In genomic region chr15:94174399-94174802, GRCh38 we compare ENCODE assay signal across 8 cellular contexts. TPM values are rescaled to one million over a fixed set of nuclear protein-coding genes. Genes with fewer than 3 reads are reported as not detected.
DNase-seq lines count a peak whose midpoint lies in the region; ATAC-seq and TF ChIP-seq lines count a peak whose summit lies in the region.

No MANE protein-coding gene starts in this region.

- no peak overlapping the region for H3K4me3 ChIP-seq in fibroblast of mammary gland (ENCODE audit: control insufficient read depth, low read depth, low read length)
- no peak overlapping the region for H3K4me3 ChIP-seq in esophagus muscularis mucosa
- no peak overlapping the region for H3K4me3 ChIP-seq in mesendoderm (ENCODE audit: low read length)

- H3K56ac ChIP-seq in mesendoderm (ENCODE audit: low read length), result no peak overlapping the region

- H3K23ac ChIP-seq in mesendoderm (ENCODE audit: low read length), result no peak overlapping the region

- no peak for TF ChIP-seq EP300 in esophagus muscularis mucosa (IDR thresholded peaks at IDR 0.05)

- no peaks in the 10 kb centered on the region for H3K79me2 ChIP-seq in mesendoderm (ENCODE audit: control insufficient read depth, insufficient read depth, low read length)

- no peak for TF ChIP-seq POLR2A in esophagus muscularis mucosa (IDR thresholded peaks at IDR 0.05; ENCODE audit: low read depth)

- no peaks in the 10 kb centered on the region for H3K9me3 ChIP-seq in esophagus muscularis mucosa

- H3K79me1 ChIP-seq in mesendoderm (ENCODE audit: low read length), result no peaks in the 10 kb centered on the region

- H4K5ac ChIP-seq in mesendoderm (ENCODE audit: low read length), result no peak overlapping the region

- H3K4ac ChIP-seq in mesendoderm (ENCODE audit: low read depth, low read length), result no peak overlapping the region

- no peak overlapping the region for H4K8ac ChIP-seq in mesendoderm (ENCODE audit: low read depth, low read length)

- H3K27ac ChIP-seq in esophagus muscularis mucosa (replicated peaks in 1 of 4) (no peak overlapping the region), mesendoderm (ENCODE audit: low read depth, low read length) (no peak overlapping the region)

- ATAC-seq in GM18867 (IDR thresholded peaks at IDR 0.05; ENCODE audit: unreplicated experiment) (peak; percentile 90), HG02610 (IDR thresholded peaks at IDR 0.05; ENCODE audit: unreplicated experiment) (peak; percentile 97), left colon (no peak)

- no peak overlapping the region for H3K9ac ChIP-seq in mesendoderm (ENCODE audit: low read length)

- no peak overlapping the region for H2AK5ac ChIP-seq in mesendoderm (ENCODE audit: low read length)

- H2BK5ac ChIP-seq in mesendoderm (ENCODE audit: low read length), result no peak overlapping the region

- H2BK120ac ChIP-seq in mesendoderm (ENCODE audit: low read depth, low read length), result no peak overlapping the region

- H3K4me1 ChIP-seq in esophagus muscularis mucosa (no peaks in the 10 kb centered on the region), mesendoderm (ENCODE audit: control insufficient read depth, low read depth, low read length) (no peaks in the 10 kb centered on the region)

- H3K36me3 ChIP-seq in esophagus muscularis mucosa (no peaks in the 10 kb centered on the region), mesendoderm (ENCODE audit: control insufficient read depth, insufficient read depth, low read length) (no peaks in the 10 kb centered on the region)

- no peak overlapping the region for H3K18ac ChIP-seq in mesendoderm (ENCODE audit: low read length)

- H2BK15ac ChIP-seq in mesendoderm (replicated peaks; ENCODE audit: low read depth), result no peak overlapping the region

- H3K4me2 ChIP-seq in mesendoderm (ENCODE audit: low read length), result no peak overlapping the region

- DNase-seq in NOMO-1 (lab: John Stamatoyannopoulos, UW; ENCODE audit: unreplicated experiment in 2 of 2) (peak; percentile 94 to 99), fibroblast of mammary gland (ENCODE audit: low read depth) (peak; percentile 43), left colon (no peak), esophagus muscularis mucosa (ENCODE audit: extremely low spot score) (no peak), mesendoderm (no peak)
- no peak for DNase-seq in activated CD4-positive, alpha-beta T cell treated with anti-CD3 and anti-CD28 coated beads, Interleukin-2, amount 50 U/mL, for 1 hour

- no peaks in the 10 kb centered on the region for H3K27me3 ChIP-seq in esophagus muscularis mucosa
- H3K27me3 ChIP-seq in mesendoderm (ENCODE audit: insufficient read depth, low read length, poor library complexity), result no peaks in the 10 kb centered on the region

- TF ChIP-seq CTCF in fibroblast of mammary gland (conservative IDR thresholded peaks at IDR 0.05; ENCODE audit: control insufficient read depth, insufficient read depth, low read depth, low read length), result no peak
- TF ChIP-seq CTCF in esophagus muscularis mucosa (IDR thresholded peaks at IDR 0.05), result no peak

- intact Hi-C loops in left colon (cut with DNase I, micrococcal nuclease) (no loop called here), esophagus muscularis mucosa (cut with DNase I) (no loop called here)

RNA-seq across cellular contexts. Expression of gene MCTP2, which starts 57.0 kb away (rescaled TPM):
- 100 to 1,000 TPM in 1 of 2 donors, 10 to 100 TPM in 1; 64.8 to 103 TPM for total RNA-seq in left colon
- 10 to 100 TPM in 1 of 4 donors, 1 to 10 TPM in 3; 2.4 to 14.6 (median 4.4) TPM for total RNA-seq in esophagus muscularis mucosa
- 1.4 TPM for polyA plus RNA-seq in mesendoderm (2013, experiment 1 of 2)
- 1.5 TPM for polyA plus RNA-seq in mesendoderm (2013, experiment 2 of 2)

Comparison
In these comparisons a context has a peak if more than half of its experiments do, and no peak if none do; other contexts are left out.
1. DNase-seq: peak in NOMO-1 (2 of 2) and fibroblast of mammary gland (single experiment); none in left colon (0 of 2), esophagus muscularis mucosa (single experiment), mesendoderm (single experiment) and activated CD4-positive, alpha-beta T cell treated with anti-CD3 and anti-CD28 coated beads, Interleukin-2, amount 50 U/mL, for 1 hour (single experiment).
2. RNA of gene MCTP2, which starts 57.0 kb away (total RNA-seq): 64.8 to 103 TPM in left colon; 2.4 to 14.6 TPM in esophagus muscularis mucosa; every median in the first group is over 4 times any median in the second.